8 cellular contexts compared by ENCODE assay signal in the genomic region with DNA sequence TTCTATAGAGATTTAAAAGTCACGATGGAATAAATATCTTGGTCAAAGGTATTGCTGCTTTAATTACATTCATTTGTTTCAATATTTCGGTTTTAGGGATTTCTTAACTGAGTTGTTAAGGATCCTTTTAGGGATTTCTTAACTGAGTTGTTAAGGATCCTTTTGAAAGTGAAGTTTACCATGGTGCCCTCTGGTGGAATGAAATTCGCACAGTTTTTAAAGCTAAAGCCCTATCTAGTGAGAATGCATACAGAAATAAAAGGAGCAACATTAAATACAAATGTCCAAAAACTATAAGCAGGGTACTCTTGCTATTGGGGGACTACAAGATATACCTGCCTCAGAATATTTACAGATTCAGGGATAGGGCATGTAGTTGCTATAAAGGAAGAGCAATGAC.
DNase-seq lines count a peak whose midpoint lies in the region; ATAC-seq, FAIRE-seq and TF ChIP-seq lines count a peak whose summit lies in the region.

No MANE protein-coding gene starts in this region.

- no peak overlapping the region for H3K27ac Mint-ChIP-seq in nephron progenitor cell

- TF ChIP-seq CTCF in AG10803 (conservative IDR thresholded peaks at IDR 0.05; ENCODE audit: low read length) (peak; percentile 78), GM12864 (IDR thresholded peaks at IDR 0.05; ENCODE audit: low read depth, low read length, missing control alignments) (peak; percentile 51), nephron progenitor cell (IDR thresholded peaks at IDR 0.05) (peak; percentile 55)

- no peak overlapping the region for H3K4me3 Mint-ChIP-seq in nephron progenitor cell

- peaks cover 5% of the 10 kb centered on the region for H3K4me1 Mint-ChIP-seq in nephron progenitor cell

- ATAC-seq in GM21528 (IDR thresholded peaks at IDR 0.05; ENCODE audit: low FRiP score, unreplicated experiment) (no peak), GM18511 (IDR thresholded peaks at IDR 0.05; ENCODE audit: unreplicated experiment) (no peak)

- H3K9me3 Mint-ChIP-seq in nephron progenitor cell, result peaks cover 5% of the 10 kb centered on the region

- H3K4me3 ChIP-seq in AG10803 (ENCODE audit: low read length), result no peak overlapping the region
- H3K4me3 ChIP-seq in GM12864 (ENCODE audit: low read depth, low read length), result no peak overlapping the region

- peak; percentile 64 for DNase-seq in AG10803 (ENCODE audit: low read depth)
- peak; percentile 49 for DNase-seq in GM12864 (ENCODE audit: low read depth)
- DNase-seq in OCI-M1 (lab: John Stamatoyannopoulos, UW), result peak; percentile 83
- peak; percentile 9 for DNase-seq in nephron progenitor cell
- DNase-seq in GM19238 (ENCODE audit: insufficient read length, low spot score), result no peak

- FAIRE-seq in endometrium (lab: Jason Lieb, UNC), result peak; percentile 95

- peaks cover 2% of the 10 kb centered on the region for H3K27me3 Mint-ChIP-seq in nephron progenitor cell (ENCODE audit: low read depth, poor library complexity)

- H3K36me3 Mint-ChIP-seq in nephron progenitor cell (ENCODE audit: low read depth), result no peaks in the 10 kb centered on the region
